In genomic region chr12:107586256-107586970, GRCh38 we compare ENCODE assay signal across 2 cellular contexts.
TF ChIP-seq lines count a peak whose summit lies in the region.

No MANE protein-coding gene starts in this region.

TF ChIP-seq in GM23338, 12 proteins besides CTCF, POLR2A, EP300 and RAD21 (continued from another document):
- TF ChIP-seq JUNB (IDR thresholded peaks at IDR 0.05; ENCODE audit: unreplicated experiment) (no peak), POLR2AphosphoS5 (IDR thresholded peaks at IDR 0.05; ENCODE audit: low read depth) (no peak), EZH2 (IDR thresholded peaks at IDR 0.05; ENCODE audit: low read depth, unreplicated experiment) (no peak), ETS1 (IDR thresholded peaks at IDR 0.05) (no peak)

TF ChIP-seq in H1, 55 proteins besides CTCF, POLR2A, EP300 and RAD21:
- no peak for TF ChIP-seq GABPA (IDR thresholded peaks at IDR 0.05; ENCODE audit: borderline replicate concordance, insufficient read depth, low read length)
- no peak for TF ChIP-seq SP1 (IDR thresholded peaks at IDR 0.05; ENCODE audit: low read depth, low read length)
- TF ChIP-seq CHD1 (IDR thresholded peaks at IDR 0.05; ENCODE audit: low read depth, low read length): no peak
- TF ChIP-seq ASH2L (IDR thresholded peaks at IDR 0.05; ENCODE audit: low read length): no peak
- TF ChIP-seq POU5F1 (IDR thresholded peaks at IDR 0.05; ENCODE audit: low read depth, low read length): no peak
- TF ChIP-seq CBX8 (IDR thresholded peaks at IDR 0.05; ENCODE audit: borderline replicate concordance, low read depth, low read length): no peak
- TF ChIP-seq BRCA1 (IDR thresholded peaks at IDR 0.05; ENCODE audit: low read depth, low read length): no peak
- no peak for TF ChIP-seq SUZ12 (IDR thresholded peaks at IDR 0.05; ENCODE audit: low read length)
- no peak for TF ChIP-seq CHD2 (IDR thresholded peaks at IDR 0.05; ENCODE audit: low read length)
- TF ChIP-seq HDAC6 (IDR thresholded peaks at IDR 0.05; ENCODE audit: low read depth, low read length): no peak
- no peak for TF ChIP-seq JUND (IDR thresholded peaks at IDR 0.05; ENCODE audit: low read length)
- TF ChIP-seq, protein P1, sequence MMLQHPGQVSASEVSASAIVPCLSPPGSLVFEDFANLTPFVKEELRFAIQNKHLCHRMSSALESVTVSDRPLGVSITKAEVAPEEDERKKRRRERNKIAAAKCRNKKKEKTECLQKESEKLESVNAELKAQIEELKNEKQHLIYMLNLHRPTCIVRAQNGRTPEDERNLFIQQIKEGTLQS (IDR thresholded peaks at IDR 0.05; ENCODE audit: insufficient read depth, low read depth, low read length): no peak
- TF ChIP-seq EGR1 (IDR thresholded peaks at IDR 0.05; ENCODE audit: borderline replicate concordance, low read depth, low read length): no peak
- TF ChIP-seq CTBP2 (IDR thresholded peaks at IDR 0.05; ENCODE audit: borderline replicate concordance, insufficient read depth, insufficient read length, low read length): no peak
- TF ChIP-seq SIX5 (IDR thresholded peaks at IDR 0.05; ENCODE audit: low read depth, low read length): no peak
- no peak for TF ChIP-seq RXRA (IDR thresholded peaks at IDR 0.05; ENCODE audit: insufficient read depth, low read depth, low read length)
